Comparison of ENCODE assay signal across 13 cellular contexts in genomic region chr21:33042812-33043211, GRCh38. TPM values are rescaled to one million over a fixed set of nuclear protein-coding genes. Genes with fewer than 3 reads are reported as not detected.
DNase-seq lines count a peak whose midpoint lies in the region; TF ChIP-seq lines count a peak whose summit lies in the region.
"Had no signal": no experiment of that assay in that cellular context is flagged by ENCODE, and none has a peak within 500 bp of the region (broad histone marks: within the 10 kb centered on the region; RNA-seq: fewer than 3 reads in every experiment).

No MANE protein-coding gene starts in this region.

- DNase-seq in BJ (ENCODE audit: low read depth): peak; percentile 19
- DNase-seq in HS-5 (ENCODE audit: low read depth): peak; percentile 91
- peak; percentile 95 for DNase-seq in astrocyte of the spinal cord (ENCODE audit: low read depth, low spot score)
- no peak for DNase-seq in mesothelial cell of epicardium (ENCODE audit: low spot score in 2 of 2, unreplicated experiment in 2 of 2)
- no peak for DNase-seq in stimulated activated CD4-positive, alpha-beta T cell treated with anti-CD3 and anti-CD28 coated beads, Interleukin-4, amount 100 ng/mL, for 1 hour
- DNase-seq in neural progenitor cell (ENCODE audit: low spot score): no peak
- no peak for DNase-seq in CD1c-positive myeloid dendritic cell (ENCODE audit: extremely low spot score)
- no peak for DNase-seq in T-helper 2 cell
- DNase-seq: activated naive CD8-positive, alpha-beta T cell treated with anti-CD3 and anti-CD28 coated beads for 36 hours; effector CD4-positive, alpha-beta T cell; naive B cell; NCI-H1436 treated with DMSO at 0.1 percent for 48 hours; stimulated activated CD8-positive, alpha-beta memory T cell treated with anti-CD3 and anti-CD28 coated beads, Interleukin-4, amount 100 ng/mL, for 48 hours had no signal

- H3K27ac ChIP-seq in neural progenitor cell: no peak overlapping the region

- CTCF ChIA-PET in BJ (lab: Yijun Ruan, JAX): interaction anchor here (1.4 to 1.5 kb wide), 2 partner anchors 12 to 103 kb away, joined by 3 read pairs; no protein-coding TSS in a partner anchor

- H3K9me3 ChIP-seq in neural progenitor cell (ENCODE audit: low read depth): no peaks in the 10 kb centered on the region

- TF ChIP-seq CTCF in BJ (IDR thresholded peaks at IDR 0.05; ENCODE audit: insufficient read depth, low read depth, low read length): no peak
- no peak for TF ChIP-seq CTCF in astrocyte of the spinal cord (IDR thresholded peaks at IDR 0.05; ENCODE audit: low read depth, low read length)
- TF ChIP-seq CTCF in mesothelial cell of epicardium (IDR thresholded peaks at IDR 0.05; ENCODE audit: unreplicated experiment): no peak
- TF ChIP-seq CTCF in neural progenitor cell (IDR thresholded peaks at IDR 0.05): no peak

- in situ Hi-C loops in astrocyte of the spinal cord (cut with HindIII; ENCODE audit: low sequenced_read_pairs): no loop called here

- no peak overlapping the region for H3K4me2 ChIP-seq in neural progenitor cell

- no peak overlapping the region for H3K4me3 Mint-ChIP-seq in mesothelial cell of epicardium
- H3K4me3 Mint-ChIP-seq in neural progenitor cell: no peak overlapping the region
- H3K4me3 Mint-ChIP-seq: activated naive CD8-positive, alpha-beta T cell treated with anti-CD3 and anti-CD28 coated beads for 36 hours; naive B cell had no signal

- H3K4me3 ChIP-seq in BJ (ENCODE audit: low read depth, low read length): no peak overlapping the region
- H3K4me3 ChIP-seq in astrocyte of the spinal cord (ENCODE audit: low read depth, low read length): no peak overlapping the region
- H3K4me3 ChIP-seq in neural progenitor cell: no peak overlapping the region

- H3K27me3 ChIP-seq in BJ (ENCODE audit: control insufficient read depth, insufficient read depth, low read length) (peaks cover 3% of the 10 kb centered on the region; the same call in 1 of the 2 replicates), neural progenitor cell (peaks cover 91% of the 10 kb centered on the region)

- H3K36me3 Mint-ChIP-seq in mesothelial cell of epicardium: no peaks in the 10 kb centered on the region
- no peaks in the 10 kb centered on the region for H3K36me3 Mint-ChIP-seq in neural progenitor cell
- H3K36me3 Mint-ChIP-seq: activated naive CD8-positive, alpha-beta T cell treated with anti-CD3 and anti-CD28 coated beads for 36 hours had no signal

- H3K4me1 Mint-ChIP-seq in mesothelial cell of epicardium: peaks cover 18% of the 10 kb centered on the region
- H3K4me1 Mint-ChIP-seq in neural progenitor cell: peaks cover 6% of the 10 kb centered on the region
- H3K4me1 Mint-ChIP-seq: activated naive CD8-positive, alpha-beta T cell treated with anti-CD3 and anti-CD28 coated beads for 36 hours; naive B cell had no signal

- POLR2A ChIA-PET in BJ (lab: Charles Lee): no interaction called here

- H3K27me3 Mint-ChIP-seq in mesothelial cell of epicardium (ENCODE audit: low read depth) (peaks cover 87% of the 10 kb centered on the region), neural progenitor cell (ENCODE audit: insufficient read depth, low read depth) (peaks cover 9% of the 10 kb centered on the region)

- H3K9me3 Mint-ChIP-seq in mesothelial cell of epicardium (no peaks in the 10 kb centered on the region), neural progenitor cell (peaks cover 2% of the 10 kb centered on the region)
- H3K9me3 Mint-ChIP-seq: activated naive CD8-positive, alpha-beta T cell treated with anti-CD3 and anti-CD28 coated beads for 36 hours had no signal

- H2AFZ ChIP-seq in neural progenitor cell (replicated peaks): no peak overlapping the region

- H3F3A ChIP-seq in neural progenitor cell (ENCODE audit: low read depth): no peaks in the 10 kb centered on the region

- H4K20me1 ChIP-seq in neural progenitor cell (ENCODE audit: low read depth): no peaks in the 10 kb centered on the region

- no peaks in the 10 kb centered on the region for H3K4me1 ChIP-seq in neural progenitor cell

- no peaks in the 10 kb centered on the region for H3K79me2 ChIP-seq in neural progenitor cell (ENCODE audit: low read depth)

- H3K36me3 ChIP-seq in BJ (ENCODE audit: control insufficient read depth, insufficient read depth, low read length): no peaks in the 10 kb centered on the region
- no peaks in the 10 kb centered on the region for H3K36me3 ChIP-seq in neural progenitor cell

- H3K9ac ChIP-seq in neural progenitor cell: no peak overlapping the region

- H3K27ac Mint-ChIP-seq in mesothelial cell of epicardium (peak overlapping the region; percentile 5), neural progenitor cell (no peak overlapping the region)
- H3K27ac Mint-ChIP-seq: activated naive CD8-positive, alpha-beta T cell treated with anti-CD3 and anti-CD28 coated beads for 36 hours had no signal

RNA-seq across cellular contexts. Expression of gene OLIG2, which starts 17.1 kb away (rescaled TPM):
- not detected in 2 replicates for polyA plus RNA-seq in BJ (2011; rRNA removed)
- not detected in 2 replicates for polyA minus RNA-seq in BJ (2011; rRNA and poly(A)+ RNA removed)
- total RNA-seq in mesothelial cell of epicardium: 0.20 to 0.38 TPM (median 0.35 TPM) in 3 replicates
- total RNA-seq in neural progenitor cell (ENCODE audit: low replicate concordance): 0.15 TPM in 1 of 2 replicates, not detected in the other
- total RNA-seq: activated naive CD8-positive, alpha-beta T cell treated with anti-CD3 and anti-CD28 coated beads for 36 hours had no signal

RNA-seq across cellular contexts. Expression of gene OLIG1, which starts 27.1 kb away (rescaled TPM):
- not detected in 2 replicates for polyA plus RNA-seq in BJ (2011; rRNA removed)
- not detected in 2 replicates for polyA minus RNA-seq in BJ (2011; rRNA and poly(A)+ RNA removed)
- total RNA-seq in mesothelial cell of epicardium (not detected in 3 replicates), neural progenitor cell (ENCODE audit: low replicate concordance) (not detected in 2 replicates)

Comparison
In these comparisons a context has a peak if more than half of its experiments do, and no peak if none do; other contexts are left out.
1. DNase-seq: peak in BJ (single experiment), HS-5 (single experiment) and astrocyte of the spinal cord (single experiment); none in mesothelial cell of epicardium (0 of 2), stimulated activated CD4-positive, alpha-beta T cell treated with anti-CD3 and anti-CD28 coated beads, Interleukin-4, amount 100 ng/mL, for 1 hour (single experiment), neural progenitor cell (single experiment), CD1c-positive myeloid dendritic cell (single experiment) and T-helper 2 cell (0 of 5).